Comparison of ENCODE assay signal across 9 cellular contexts in the genomic region with DNA sequence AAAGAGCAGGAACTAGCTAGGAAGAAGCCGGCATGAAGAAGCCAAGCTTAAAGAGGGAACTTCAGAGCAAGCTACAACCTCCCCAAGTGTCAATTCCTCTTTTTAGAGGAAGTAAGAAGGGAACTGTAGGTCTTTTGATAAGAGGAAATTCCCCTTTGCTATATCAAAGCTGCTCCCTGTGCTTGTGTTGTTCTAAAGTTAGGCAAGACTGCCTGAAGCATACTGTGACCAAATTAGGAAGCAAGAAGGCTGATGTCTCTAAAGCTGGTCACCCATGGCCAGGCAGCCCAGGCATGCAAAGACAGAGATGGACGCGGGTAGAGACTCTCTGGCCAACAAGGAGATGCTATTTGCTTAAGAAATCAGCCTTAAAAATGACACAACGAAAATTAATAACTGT.
DNase-seq lines count a peak whose midpoint lies in the region; ATAC-seq, FAIRE-seq and TF ChIP-seq lines count a peak whose summit lies in the region.
"Had no signal": no experiment of that assay in that cellular context is flagged by ENCODE, and none has a peak within 500 bp of the region (broad histone marks: within the 10 kb centered on the region; RNA-seq: fewer than 3 reads in every experiment).

No MANE protein-coding gene starts in this region.

- no peak for ATAC-seq in CD8-positive, alpha-beta T cell
- ATAC-seq in HG03565 (IDR thresholded peaks at IDR 0.05; ENCODE audit: unreplicated experiment) = peak; percentile 41

- H3K27ac Mint-ChIP-seq in CD8-positive, alpha-beta T cell = peak overlapping the region; percentile 96
- H3K27ac Mint-ChIP-seq in activated naive CD8-positive, alpha-beta T cell treated with anti-CD3 and anti-CD28 coated beads for 36 hours = peak overlapping the region; percentile 95

- FAIRE-seq in GM19239 (lab: Jason Lieb, UNC) = peak; percentile 91

- no peaks in the 10 kb centered on the region for H3K27me3 Mint-ChIP-seq in CD8-positive, alpha-beta T cell (ENCODE audit: low read depth)
- H3K27me3 Mint-ChIP-seq in activated naive CD8-positive, alpha-beta T cell treated with anti-CD3 and anti-CD28 coated beads for 36 hours = no peaks in the 10 kb centered on the region

- H3K4me3 Mint-ChIP-seq in CD8-positive, alpha-beta T cell = peak overlapping the region; percentile 92
- H3K4me3 Mint-ChIP-seq in activated naive CD8-positive, alpha-beta T cell treated with anti-CD3 and anti-CD28 coated beads for 36 hours = peak overlapping the region; percentile 92

- H3K4me1 Mint-ChIP-seq in CD8-positive, alpha-beta T cell (ENCODE audit: low read depth) = peaks cover 96% of the 10 kb centered on the region
- peaks cover 96% of the 10 kb centered on the region for H3K4me1 Mint-ChIP-seq in activated naive CD8-positive, alpha-beta T cell treated with anti-CD3 and anti-CD28 coated beads for 36 hours

- CTCF ChIA-PET in CD8-positive, alpha-beta T cell (lab: Charles Lee) = interaction anchor here (0.9 to 3.2 kb wide), 9 partner anchors 9 to 327 kb away, joined by 3 to 25 read pairs (median 8); no protein-coding TSS in a partner anchor

- H3K27ac ChIP-seq in CD8-positive, alpha-beta T cell (ENCODE audit: low read depth, low read length) = peak overlapping the region; percentile 65
- peak overlapping the region; percentile 87 to 93 for H3K27ac ChIP-seq in right atrium auricular region
- peak overlapping the region; percentile 100 for H3K27ac ChIP-seq in stomach smooth muscle (ENCODE audit: low read length)
- H3K27ac ChIP-seq: KMS-11 had no signal

- no peaks in the 10 kb centered on the region for H3K9me3 ChIP-seq in CD8-positive, alpha-beta T cell (ENCODE audit: low read length)
- H3K9me3 ChIP-seq in right atrium auricular region (no peaks in the 10 kb centered on the region), stomach smooth muscle (ENCODE audit: control insufficient read depth in 2 of 2, low read length in 2 of 2) (no peaks in the 10 kb centered on the region)

- no peaks in the 10 kb centered on the region for H3K27me3 ChIP-seq in CD8-positive, alpha-beta T cell (ENCODE audit: insufficient read depth, low read length)
- H3K27me3 ChIP-seq in right atrium auricular region (no peaks in the 10 kb centered on the region), stomach smooth muscle (ENCODE audit: control insufficient read depth in 1 of 2, insufficient read depth in 2 of 2, low read length in 2 of 2) (no peaks in the 10 kb centered on the region)

- H3K9ac ChIP-seq in stomach smooth muscle (ENCODE audit: low read length in 2 of 2) = peak overlapping the region; percentile 87 to 100
- H3K9ac ChIP-seq: KMS-11 had no signal

- TF ChIP-seq CTCF in CD8-positive, alpha-beta T cell (IDR thresholded peaks at IDR 0.05) = no peak
- no peak for TF ChIP-seq CTCF in right atrium auricular region (IDR thresholded peaks at IDR 0.05)

- POLR2A ChIA-PET in CD8-positive, alpha-beta T cell (lab: Charles Lee) = interaction anchor here (0.8 to 2.5 kb wide), 6 partner anchors 9 to 918 kb away, joined by 3 to 8 read pairs (median 6); partner anchors contain the start of gene AP5Z1

- no peaks in the 10 kb centered on the region for H3K36me3 ChIP-seq in CD8-positive, alpha-beta T cell (ENCODE audit: insufficient read depth, low read length)
- H3K36me3 ChIP-seq in right atrium auricular region (peaks cover 3% of the 10 kb centered on the region), stomach smooth muscle (ENCODE audit: control insufficient read depth in 2 of 2, insufficient read depth in 2 of 2, low read length in 2 of 2) (peaks cover 0 to 3% of the 10 kb centered on the region in 2 donors)

- no peak for DNase-seq in CD8-positive, alpha-beta T cell
- DNase-seq in GM19239 (ENCODE audit: insufficient read length, low spot score) (no peak), right atrium auricular region (ENCODE audit: low spot score) (no peak), GM19240 (ENCODE audit: insufficient read length, low spot score) (no peak), NCI-H2081 treated with DMSO at 0.1 percent for 48 hours (lab: John Stamatoyannopoulos, UW) (no peak)
- no peak for DNase-seq in activated naive CD8-positive, alpha-beta T cell treated with anti-CD3 and anti-CD28 coated beads for 36 hours

- H3K4me1 ChIP-seq in CD8-positive, alpha-beta T cell (ENCODE audit: insufficient read depth, low read length) = peaks cover 95% of the 10 kb centered on the region
- peaks cover 0 to 100% of the 10 kb centered on the region in 2 donors for H3K4me1 ChIP-seq in right atrium auricular region
- H3K4me1 ChIP-seq in stomach smooth muscle (ENCODE audit: control insufficient read depth, insufficient read depth, low read length) = peaks cover 90% of the 10 kb centered on the region

- intact Hi-C loops in CD8-positive, alpha-beta T cell (cut with DNase I, micrococcal nuclease) = no loop called here

- H3K9me3 Mint-ChIP-seq in CD8-positive, alpha-beta T cell = no peaks in the 10 kb centered on the region
- H3K9me3 Mint-ChIP-seq in activated naive CD8-positive, alpha-beta T cell treated with anti-CD3 and anti-CD28 coated beads for 36 hours = peaks cover 3% of the 10 kb centered on the region

- peaks cover 29% of the 10 kb centered on the region for H3K36me3 Mint-ChIP-seq in CD8-positive, alpha-beta T cell
- H3K36me3 Mint-ChIP-seq in activated naive CD8-positive, alpha-beta T cell treated with anti-CD3 and anti-CD28 coated beads for 36 hours = peaks cover 59% of the 10 kb centered on the region

- peak overlapping the region; percentile 25 for H3K4me3 ChIP-seq in CD8-positive, alpha-beta T cell (ENCODE audit: low read depth, low read length)
- peak overlapping the region; percentile 39 to 42 for H3K4me3 ChIP-seq in right atrium auricular region
- peak overlapping the region; percentile 70 to 85 for H3K4me3 ChIP-seq in stomach smooth muscle (ENCODE audit: low read length in 2 of 2)

Comparison
In these comparisons a context has a peak if more than half of its experiments do, and no peak if none do; other contexts are left out.
1. H3K4me3 ChIP-seq: peak in every context shown above with its lines; median percentile 78 in stomach smooth muscle; 40 in right atrium auricular region; 25 in CD8-positive, alpha-beta T cell.